Comparison of ENCODE assay signal across 17 cellular contexts in the genomic region with DNA sequence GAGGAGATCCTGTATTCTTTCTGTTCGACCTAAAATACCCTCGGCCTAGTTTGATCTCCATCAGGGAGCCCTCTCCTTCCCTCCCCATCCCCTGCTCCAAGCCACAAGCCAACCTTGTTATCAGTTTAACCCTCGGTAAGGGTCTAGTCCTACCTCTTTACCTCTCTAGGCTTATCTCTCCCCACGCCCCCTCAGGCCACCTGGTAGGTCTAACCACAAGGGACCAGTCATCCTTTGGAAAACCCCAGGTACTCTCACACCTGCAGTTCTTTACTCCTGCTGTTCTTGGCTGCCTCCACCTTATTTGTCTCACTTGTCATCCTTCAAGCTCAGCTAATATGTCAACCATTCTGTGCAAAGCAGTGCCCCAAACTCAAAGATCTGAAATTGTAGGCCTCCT.
A peak's percentile ranks its signal among the peaks of the same experiment; 100 is the strongest.
DNase-seq lines count a peak whose midpoint lies in the region; ATAC-seq and TF ChIP-seq lines count a peak whose summit lies in the region.
"Had no signal": no experiment of that assay in that cellular context is flagged by ENCODE, and none has a peak within 500 bp of the region (broad histone marks: within the 10 kb centered on the region; RNA-seq: fewer than 3 reads in every experiment).

No MANE protein-coding gene starts in this region.

- H3K36me3 Mint-ChIP-seq in activated CD8-positive, alpha-beta T cell treated with anti-CD3 and anti-CD28 coated beads for 36 hours (ENCODE audit: low read depth) = no peaks in the 10 kb centered on the region
- H3K36me3 Mint-ChIP-seq in activated CD8-positive, alpha-beta T cell treated with anti-CD3 and anti-CD28 coated beads, Interleukin-2, amount 10 ng/mL, durations not matched to agents 7 days and 5 days (ENCODE audit: low read depth) = no peaks in the 10 kb centered on the region
- H3K36me3 Mint-ChIP-seq in stimulated activated memory B cell treated with anti-CD40 and anti-IgM and Interleukin-4, amounts not matched to agents 10 μg/mL and 1 μg/mL and 100 μg/mL, for 72 hours = no peaks in the 10 kb centered on the region

- intact Hi-C loops in activated CD8-positive, alpha-beta T cell treated with anti-CD3 and anti-CD28 coated beads for 36 hours (cut with micrococcal nuclease) = no loop called here

- H3K4me1 Mint-ChIP-seq in activated CD8-positive, alpha-beta T cell treated with anti-CD3 and anti-CD28 coated beads for 36 hours (ENCODE audit: low read depth) = peaks cover 2% of the 10 kb centered on the region
- H3K4me1 Mint-ChIP-seq in activated CD8-positive, alpha-beta T cell treated with anti-CD3 and anti-CD28 coated beads, Interleukin-2, amount 10 ng/mL, durations not matched to agents 7 days and 5 days (ENCODE audit: low read depth) = no peaks in the 10 kb centered on the region
- H3K4me1 Mint-ChIP-seq in stimulated activated memory B cell treated with anti-CD40 and anti-IgM and Interleukin-4, amounts not matched to agents 10 μg/mL and 1 μg/mL and 100 μg/mL, for 72 hours = peaks cover 11% of the 10 kb centered on the region

- H3K27me3 Mint-ChIP-seq in activated CD8-positive, alpha-beta T cell treated with anti-CD3 and anti-CD28 coated beads for 36 hours = peaks cover 3% of the 10 kb centered on the region
- no peaks in the 10 kb centered on the region for H3K27me3 Mint-ChIP-seq in activated CD8-positive, alpha-beta T cell treated with anti-CD3 and anti-CD28 coated beads, Interleukin-2, amount 10 ng/mL, durations not matched to agents 7 days and 5 days (ENCODE audit: low read depth)
- peaks cover 10% of the 10 kb centered on the region for H3K27me3 Mint-ChIP-seq in stimulated activated memory B cell treated with anti-CD40 and anti-IgM and Interleukin-4, amounts not matched to agents 10 μg/mL and 1 μg/mL and 100 μg/mL, for 72 hours

- CTCF ChIA-PET in activated CD8-positive, alpha-beta T cell treated with anti-CD3 and anti-CD28 coated beads for 36 hours (lab: Charles Lee) = no interaction called here
- CTCF ChIA-PET in activated CD8-positive, alpha-beta T cell treated with anti-CD3 and anti-CD28 coated beads, Interleukin-2, amount 10 ng/mL, durations not matched to agents 7 days and 5 days (lab: Charles Lee) = no interaction called here

- no peak overlapping the region for H3K4me3 ChIP-seq in H7 (ENCODE audit: insufficient read depth, low read depth, low read length)
- H3K4me3 ChIP-seq: MG63 had no signal

- ATAC-seq in activated CD8-positive, alpha-beta T cell treated with anti-CD3 and anti-CD28 coated beads for 36 hours = peak; percentile 37
- ATAC-seq in activated CD8-positive, alpha-beta T cell treated with anti-CD3 and anti-CD28 coated beads, Interleukin-2, amount 10 ng/mL, durations not matched to agents 7 days and 5 days = no peak
- peak; percentile 56 for ATAC-seq in stimulated activated memory B cell treated with anti-CD40 and anti-IgM and Interleukin-4, amounts not matched to agents 10 μg/mL and 1 μg/mL and 100 μg/mL, for 72 hours
- no peak for ATAC-seq in HG02642 (IDR thresholded peaks at IDR 0.05; ENCODE audit: poor library complexity, unreplicated experiment)
- ATAC-seq: HepG2, Panc1, Right ventricle myocardium inferior had no signal

- H3K27ac Mint-ChIP-seq in activated CD8-positive, alpha-beta T cell treated with anti-CD3 and anti-CD28 coated beads for 36 hours = no peak overlapping the region
- H3K27ac Mint-ChIP-seq in activated CD8-positive, alpha-beta T cell treated with anti-CD3 and anti-CD28 coated beads, Interleukin-2, amount 10 ng/mL, durations not matched to agents 7 days and 5 days = no peak overlapping the region
- H3K27ac Mint-ChIP-seq in stimulated activated memory B cell treated with anti-CD40 and anti-IgM and Interleukin-4, amounts not matched to agents 10 μg/mL and 1 μg/mL and 100 μg/mL, for 72 hours = no peak overlapping the region

- H3K4me3 Mint-ChIP-seq in activated CD8-positive, alpha-beta T cell treated with anti-CD3 and anti-CD28 coated beads for 36 hours = no peak overlapping the region
- no peak overlapping the region for H3K4me3 Mint-ChIP-seq in activated CD8-positive, alpha-beta T cell treated with anti-CD3 and anti-CD28 coated beads, Interleukin-2, amount 10 ng/mL, durations not matched to agents 7 days and 5 days
- no peak overlapping the region for H3K4me3 Mint-ChIP-seq in stimulated activated memory B cell treated with anti-CD40 and anti-IgM and Interleukin-4, amounts not matched to agents 10 μg/mL and 1 μg/mL and 100 μg/mL, for 72 hours

- DNase-seq in activated CD8-positive, alpha-beta T cell treated with anti-CD3 and anti-CD28 coated beads for 36 hours = peak; percentile 14
- no peak for DNase-seq in activated CD8-positive, alpha-beta T cell treated with anti-CD3 and anti-CD28 coated beads, Interleukin-2, amount 10 ng/mL, durations not matched to agents 7 days and 5 days
- DNase-seq in NCI-H69 (lab: John Stamatoyannopoulos, UW) = peak; percentile 47
- peak; percentile 74 for DNase-seq in islet precursor cell
- no peak for DNase-seq in H7
- no peak for DNase-seq in activated CD4-positive, alpha-beta T cell treated with anti-CD3 and anti-CD28 coated beads for 48 hours
- DNase-seq: DMS53, MG63, NCI-H1105 treated with DMSO at 0.1 percent for 48 hours, NCI-H2029, NCI-H2171 treated with DMSO at 0.1 percent for 48 hours, NCI-H82 had no signal

- H3K36me3 ChIP-seq in H7 (replicated peaks; ENCODE audit: control insufficient read depth, insufficient read depth, low read length) = no peaks in the 10 kb centered on the region
- H3K36me3 ChIP-seq: MG63 had no signal

- H3K27me3 ChIP-seq in H7 (ENCODE audit: control insufficient read depth, insufficient read depth, low read length) = no peaks in the 10 kb centered on the region
- H3K27me3 ChIP-seq: MG63 had no signal

- no peaks in the 10 kb centered on the region for H3K9me3 Mint-ChIP-seq in activated CD8-positive, alpha-beta T cell treated with anti-CD3 and anti-CD28 coated beads for 36 hours
- H3K9me3 Mint-ChIP-seq in activated CD8-positive, alpha-beta T cell treated with anti-CD3 and anti-CD28 coated beads, Interleukin-2, amount 10 ng/mL, durations not matched to agents 7 days and 5 days (ENCODE audit: insufficient read depth) = no peaks in the 10 kb centered on the region
- H3K9me3 Mint-ChIP-seq in stimulated activated memory B cell treated with anti-CD40 and anti-IgM and Interleukin-4, amounts not matched to agents 10 μg/mL and 1 μg/mL and 100 μg/mL, for 72 hours = no peaks in the 10 kb centered on the region

- no peak for TF ChIP-seq CTCF in activated CD8-positive, alpha-beta T cell treated with anti-CD3 and anti-CD28 coated beads for 36 hours (IDR thresholded peaks at IDR 0.05)

- POLR2A ChIA-PET in activated CD8-positive, alpha-beta T cell treated with anti-CD3 and anti-CD28 coated beads for 36 hours (lab: Charles Lee) = no interaction called here
- POLR2A ChIA-PET in activated CD8-positive, alpha-beta T cell treated with anti-CD3 and anti-CD28 coated beads, Interleukin-2, amount 10 ng/mL, durations not matched to agents 7 days and 5 days (lab: Charles Lee) = no interaction called here

Comparison
In these comparisons a context has a peak if more than half of its experiments do, and no peak if none do; other contexts are left out.
1. ATAC-seq: peak in activated CD8-positive, alpha-beta T cell treated with anti-CD3 and anti-CD28 coated beads for 36 hours (single experiment) and stimulated activated memory B cell treated with anti-CD40 and anti-IgM and Interleukin-4, amounts not matched to agents 10 μg/mL and 1 μg/mL and 100 μg/mL, for 72 hours (single experiment); none in activated CD8-positive, alpha-beta T cell treated with anti-CD3 and anti-CD28 coated beads, Interleukin-2, amount 10 ng/mL, durations not matched to agents 7 days and 5 days (single experiment) and HG02642 (single experiment).
2. DNase-seq: peak in activated CD8-positive, alpha-beta T cell treated with anti-CD3 and anti-CD28 coated beads for 36 hours (single experiment), NCI-H69 (single experiment) and islet precursor cell (single experiment); none in activated CD8-positive, alpha-beta T cell treated with anti-CD3 and anti-CD28 coated beads, Interleukin-2, amount 10 ng/mL, durations not matched to agents 7 days and 5 days (single experiment), H7 (single experiment) and activated CD4-positive, alpha-beta T cell treated with anti-CD3 and anti-CD28 coated beads for 48 hours (single experiment).